In the genomic region with DNA sequence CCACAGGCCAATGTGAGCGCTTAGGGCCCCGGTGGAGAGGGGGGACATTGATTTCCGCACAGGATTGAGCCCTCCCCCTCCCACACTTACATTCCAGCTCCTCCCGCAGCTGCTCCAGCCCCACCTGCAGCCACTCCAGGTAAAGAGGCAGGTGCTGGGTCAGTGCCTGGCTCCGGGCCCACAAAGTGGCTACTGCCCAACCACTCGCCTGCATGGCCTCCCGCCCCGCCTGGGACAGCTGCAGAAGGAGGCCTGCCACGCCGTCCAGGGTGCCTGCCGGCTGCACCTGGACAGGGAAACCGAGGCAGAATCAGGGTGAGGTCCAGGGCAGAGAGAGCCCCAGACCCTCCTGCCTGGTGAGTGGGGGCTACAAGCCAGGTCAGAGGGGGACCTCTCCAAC, we compare ENCODE assay signal across 12 cellular contexts. TPM values are rescaled to one million over a fixed set of nuclear protein-coding genes. Genes with fewer than 3 reads are reported as not detected.
A peak's percentile ranks its signal among the peaks of the same experiment; 100 is the strongest.
DNase-seq lines count a peak whose midpoint lies in the region; ATAC-seq and TF ChIP-seq lines count a peak whose summit lies in the region.
"Had no signal": no experiment of that assay in that cellular context is flagged by ENCODE, and none has a peak within 500 bp of the region (broad histone marks: within the 10 kb centered on the region; RNA-seq: fewer than 3 reads in every experiment).

No MANE protein-coding gene starts in this region.

- peak; percentile 7 for DNase-seq in GM20000 (ENCODE audit: low spot score)
- DNase-seq in NCI-H2081 (lab: John Stamatoyannopoulos, UW): peak; percentile 78 to 86
- DNase-seq in WTC11 (ENCODE audit: low spot score): peak; percentile 45
- peak; percentile 79 for DNase-seq in posterior vena cava (ENCODE audit: low spot score)
- no peak for DNase-seq in HFFc6
- no peak for DNase-seq in dedifferentiated amniotic fluid mesenchymal stem cell (ENCODE audit: extremely low spot score)
- no peak for DNase-seq in NOMO-1 (lab: John Stamatoyannopoulos, UW; ENCODE audit: unreplicated experiment in 2 of 2)
- DNase-seq: effector memory CD8-positive, alpha-beta T cell; KBM-7 had no signal

- intact Hi-C loops in posterior vena cava (cut with DNase I): loop anchor here (10.0 kb wide), 2 partner anchors 323 to 673 kb away; no protein-coding TSS in a partner anchor

- TF ChIP-seq CTCF in GM20000 (IDR thresholded peaks at IDR 0.05; ENCODE audit: extremely low read depth, missing control alignments) (no peak), WTC11 (IDR thresholded peaks at IDR 0.05) (no peak), HFFc6 (IDR thresholded peaks at IDR 0.05) (no peak)

- H3K4me3 Mint-ChIP-seq in WTC11 (no peak overlapping the region), HFFc6 (no peak overlapping the region)
- H3K4me3 Mint-ChIP-seq: effector memory CD8-positive, alpha-beta T cell; neural crest cell had no signal

- H3K4me1 Mint-ChIP-seq in WTC11: peaks cover 34% of the 10 kb centered on the region
- H3K4me1 Mint-ChIP-seq in HFFc6 (ENCODE audit: low read depth): peaks cover 5% of the 10 kb centered on the region; the same call in 1 of the 2 replicates

- POLR2A ChIA-PET in WTC11 (lab: Charles Lee): no interaction called here

- ATAC-seq in WTC11: peak; percentile 7
- ATAC-seq in HG03108 (IDR thresholded peaks at IDR 0.05; ENCODE audit: unreplicated experiment): no peak
- ATAC-seq: effector memory CD8-positive, alpha-beta T cell; gastroesophageal sphincter had no signal

- CTCF ChIA-PET in WTC11 (lab: Charles Lee): interaction anchor here (0.7 to 11.3 kb wide), 8 partner anchors 9 to 406 kb away, joined by 3 to 234 read pairs (median 4); a partner anchor contains a TSS

- H3K9me3 Mint-ChIP-seq in WTC11 (no peaks in the 10 kb centered on the region), HFFc6 (no peaks in the 10 kb centered on the region)
- H3K9me3 Mint-ChIP-seq: effector memory CD8-positive, alpha-beta T cell; neural crest cell had no signal

- no peaks in the 10 kb centered on the region for H3K36me3 Mint-ChIP-seq in WTC11
- no peaks in the 10 kb centered on the region for H3K36me3 Mint-ChIP-seq in HFFc6 (ENCODE audit: low read depth)

- no peak overlapping the region for H3K27ac Mint-ChIP-seq in WTC11
- no peak overlapping the region for H3K27ac Mint-ChIP-seq in HFFc6
- H3K27ac Mint-ChIP-seq: effector memory CD8-positive, alpha-beta T cell had no signal

- H3K27me3 Mint-ChIP-seq in WTC11 (ENCODE audit: low read depth) (peaks cover 2% of the 10 kb centered on the region; the same call in 1 of the 2 replicates), HFFc6 (ENCODE audit: insufficient read depth) (peaks cover 3% of the 10 kb centered on the region; the same call in 1 of the 2 replicates)

TF ChIP-seq in WTC11, 78 proteins besides CTCF, POLR2A, EP300 and RAD21:
- TF ChIP-seq, protein P1, sequence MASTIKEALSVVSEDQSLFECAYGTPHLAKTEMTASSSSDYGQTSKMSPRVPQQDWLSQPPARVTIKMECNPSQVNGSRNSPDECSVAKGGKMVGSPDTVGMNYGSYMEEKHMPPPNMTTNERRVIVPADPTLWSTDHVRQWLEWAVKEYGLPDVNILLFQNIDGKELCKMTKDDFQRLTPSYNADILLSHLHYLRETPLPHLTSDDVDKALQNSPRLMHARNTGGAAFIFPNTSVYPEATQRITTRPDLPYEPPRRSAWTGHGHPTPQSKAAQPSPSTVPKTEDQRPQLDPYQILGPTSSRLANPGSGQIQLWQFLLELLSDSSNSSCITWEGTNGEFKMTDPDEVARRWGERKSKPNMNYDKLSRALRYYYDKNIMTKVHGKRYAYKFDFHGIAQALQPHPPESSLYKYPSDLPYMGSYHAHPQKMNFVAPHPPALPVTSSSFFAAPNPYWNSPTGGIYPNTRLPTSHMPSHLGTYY (CRISPR knock-in tag; IDR thresholded peaks at IDR 0.05): no peak
- TF ChIP-seq, protein P2, sequence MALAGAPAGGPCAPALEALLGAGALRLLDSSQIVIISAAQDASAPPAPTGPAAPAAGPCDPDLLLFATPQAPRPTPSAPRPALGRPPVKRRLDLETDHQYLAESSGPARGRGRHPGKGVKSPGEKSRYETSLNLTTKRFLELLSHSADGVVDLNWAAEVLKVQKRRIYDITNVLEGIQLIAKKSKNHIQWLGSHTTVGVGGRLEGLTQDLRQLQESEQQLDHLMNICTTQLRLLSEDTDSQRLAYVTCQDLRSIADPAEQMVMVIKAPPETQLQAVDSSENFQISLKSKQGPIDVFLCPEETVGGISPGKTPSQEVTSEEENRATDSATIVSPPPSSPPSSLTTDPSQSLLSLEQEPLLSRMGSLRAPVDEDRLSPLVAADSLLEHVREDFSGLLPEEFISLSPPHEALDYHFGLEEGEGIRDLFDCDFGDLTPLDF (CRISPR knock-in tag; IDR thresholded peaks at IDR 0.05): no peak
- TF ChIP-seq, protein P3, sequence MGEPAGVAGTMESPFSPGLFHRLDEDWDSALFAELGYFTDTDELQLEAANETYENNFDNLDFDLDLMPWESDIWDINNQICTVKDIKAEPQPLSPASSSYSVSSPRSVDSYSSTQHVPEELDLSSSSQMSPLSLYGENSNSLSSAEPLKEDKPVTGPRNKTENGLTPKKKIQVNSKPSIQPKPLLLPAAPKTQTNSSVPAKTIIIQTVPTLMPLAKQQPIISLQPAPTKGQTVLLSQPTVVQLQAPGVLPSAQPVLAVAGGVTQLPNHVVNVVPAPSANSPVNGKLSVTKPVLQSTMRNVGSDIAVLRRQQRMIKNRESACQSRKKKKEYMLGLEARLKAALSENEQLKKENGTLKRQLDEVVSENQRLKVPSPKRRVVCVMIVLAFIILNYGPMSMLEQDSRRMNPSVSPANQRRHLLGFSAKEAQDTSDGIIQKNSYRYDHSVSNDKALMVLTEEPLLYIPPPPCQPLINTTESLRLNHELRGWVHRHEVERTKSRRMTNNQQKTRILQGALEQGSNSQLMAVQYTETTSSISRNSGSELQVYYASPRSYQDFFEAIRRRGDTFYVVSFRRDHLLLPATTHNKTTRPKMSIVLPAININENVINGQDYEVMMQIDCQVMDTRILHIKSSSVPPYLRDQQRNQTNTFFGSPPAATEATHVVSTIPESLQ (CRISPR knock-in tag; IDR thresholded peaks at IDR 0.05): no peak

RNA-seq across cellular contexts. Expression of a gene that starts 46.3 kb away (rescaled TPM):
- 77.2 to 83.4 TPM (median 79.0 TPM) in 3 replicates for total RNA-seq in WTC11 (2021)
- 1 to 10 TPM in 1 of 2 donors, under 1 TPM in 1; 0.67 to 1.4 TPM for total RNA-seq in posterior vena cava
- total RNA-seq in HFFc6 (2021; fragmentation: NEBNext Ultra II Directional; extraction: Animal tissue kit (Norgen Biotek cat#: 25700)): 10 to 100 TPM in 5 of 6 experiments, 1 to 10 TPM in 1; 7.3 to 16.2 (median 14.2) TPM

Comparison
In these comparisons a context has a peak if more than half of its experiments do, and no peak if none do; other contexts are left out.
1. DNase-seq: peak in GM20000 (single experiment), NCI-H2081 (2 of 2), WTC11 (single experiment) and posterior vena cava (single experiment); none in HFFc6 (single experiment), dedifferentiated amniotic fluid mesenchymal stem cell (single experiment) and NOMO-1 (0 of 2).